ENCODE assay signal across 15 cellular contexts in genomic region chr10:42630537-42631134, GRCh38. TPM values are rescaled to one million over a fixed set of nuclear protein-coding genes. Genes with fewer than 3 reads are reported as not detected.
A peak's percentile ranks its signal among the peaks of the same experiment; 100 is the strongest.
DNase-seq lines count a peak whose midpoint lies in the region; TF ChIP-seq lines count a peak whose summit lies in the region.
"Had no signal": no experiment of that assay in that cellular context is flagged by ENCODE, and none has a peak within 500 bp of the region (broad histone marks: within the 10 kb centered on the region; RNA-seq: fewer than 3 reads in every experiment).

No MANE protein-coding gene starts in this region.

- H3K4me2 ChIP-seq in neural progenitor cell, result no peak overlapping the region
- H3K4me2 ChIP-seq: PC-9, smooth muscle cell had no signal

- no peak overlapping the region for H3K4me3 Mint-ChIP-seq in Calu3 (ENCODE audit: low read depth, unreplicated experiment)
- H3K4me3 Mint-ChIP-seq in activated CD4-positive, alpha-beta memory T cell treated with anti-CD3 and anti-CD28 coated beads for 36 hours, result no peak overlapping the region
- no peak overlapping the region for H3K4me3 Mint-ChIP-seq in neural progenitor cell
- H3K4me3 Mint-ChIP-seq: HFFc6 had no signal

- H3K4me1 Mint-ChIP-seq in Calu3 (ENCODE audit: low read depth, unreplicated experiment), result no peaks in the 10 kb centered on the region
- peaks cover 34% of the 10 kb centered on the region for H3K4me1 Mint-ChIP-seq in activated CD4-positive, alpha-beta memory T cell treated with anti-CD3 and anti-CD28 coated beads for 36 hours (ENCODE audit: low read depth)
- no peaks in the 10 kb centered on the region for H3K4me1 Mint-ChIP-seq in neural progenitor cell

- H3K27ac ChIP-seq in neural progenitor cell, result no peak overlapping the region
- H3K27ac ChIP-seq: cardiac muscle cell, PC-9 had no signal

- H3K27me3 ChIP-seq in neural progenitor cell, result no peaks in the 10 kb centered on the region
- H3K27me3 ChIP-seq: cardiac muscle cell had no signal

- no TSS peak for BruUV-seq in Calu3 (replicated peaks; lab: Mats Ljungman, UMichigan)

- H3K9me3 ChIP-seq in neural progenitor cell (ENCODE audit: low read depth), result no peaks in the 10 kb centered on the region

- no peak overlapping the region for H3K4me3 ChIP-seq in AG10803 (ENCODE audit: low read length)
- no peak overlapping the region for H3K4me3 ChIP-seq in neural progenitor cell
- H3K4me3 ChIP-seq: cardiac muscle cell, PC-9, smooth muscle cell had no signal

- H3K4me1 ChIP-seq in neural progenitor cell, result no peaks in the 10 kb centered on the region

- no peaks in the 10 kb centered on the region for H3K9me3 Mint-ChIP-seq in Calu3 (ENCODE audit: low read depth, unreplicated experiment)
- peaks cover 5% of the 10 kb centered on the region for H3K9me3 Mint-ChIP-seq in activated CD4-positive, alpha-beta memory T cell treated with anti-CD3 and anti-CD28 coated beads for 36 hours
- no peaks in the 10 kb centered on the region for H3K9me3 Mint-ChIP-seq in neural progenitor cell
- H3K9me3 Mint-ChIP-seq: HFFc6 had no signal

- CTCF ChIA-PET in Calu3 (lab: Charles Lee), result no interaction called here
- CTCF ChIA-PET in activated CD4-positive, alpha-beta memory T cell treated with anti-CD3 and anti-CD28 coated beads for 36 hours (lab: Charles Lee), result interaction anchor here (1.4 kb wide), 1 partner anchor 8 kb away, joined by 3 read pairs; no protein-coding TSS in a partner anchor

- DNase-seq in AG10803 (ENCODE audit: low read depth), result peak; percentile 4
- no peak for DNase-seq in Calu3
- no peak for DNase-seq in activated CD4-positive, alpha-beta memory T cell treated with anti-CD3 and anti-CD28 coated beads for 36 hours
- peak; percentile 22 for DNase-seq in kidney glomerular epithelial cell (lab: John Stamatoyannopoulos, UW)
- DNase-seq in cardiac septum (ENCODE audit: low spot score), result no peak
- no peak for DNase-seq in neural progenitor cell (ENCODE audit: low spot score)
- DNase-seq in globus pallidus (ENCODE audit: low spot score), result no peak
- DNase-seq in germinal center (ENCODE audit: low spot score), result no peak
- DNase-seq: DMS79 treated with DMSO at 0.1 percent for 48 hours, HFFc6, KBM-7, NCI-H524, PC-9 had no signal

- no peak overlapping the region for H2AFZ ChIP-seq in neural progenitor cell (replicated peaks)
- H2AFZ ChIP-seq: PC-9 had no signal

- no peak overlapping the region for H3K9ac ChIP-seq in neural progenitor cell

- intact Hi-C loops in Calu3 (cut with micrococcal nuclease; ENCODE audit: unreplicated experiment), result no loop called here
- intact Hi-C loops in activated CD4-positive, alpha-beta memory T cell treated with anti-CD3 and anti-CD28 coated beads for 36 hours (cut with micrococcal nuclease), result loop anchor here (10.0 kb wide), 3 partner anchors 494 to 944 kb away; partner anchors contain the start of gene ZNF239
- intact Hi-C loops in cardiac septum (cut with DNase I), result loop anchor here (10.0 kb wide), 1 partner anchor 154 kb away; the partner anchor contains the start of gene BMS1

- H3F3A ChIP-seq in neural progenitor cell (ENCODE audit: low read depth), result no peaks in the 10 kb centered on the region

- H3K36me3 ChIP-seq in neural progenitor cell, result peaks cover 25% of the 10 kb centered on the region

- no peaks in the 10 kb centered on the region for H4K20me1 ChIP-seq in neural progenitor cell (ENCODE audit: low read depth)

- peaks cover 21% of the 10 kb centered on the region for H3K79me2 ChIP-seq in neural progenitor cell (ENCODE audit: low read depth)

- H3K27me3 Mint-ChIP-seq in Calu3 (ENCODE audit: unreplicated experiment) (no peaks in the 10 kb centered on the region), neural progenitor cell (ENCODE audit: insufficient read depth, low read depth) (no peaks in the 10 kb centered on the region)
- no peaks in the 10 kb centered on the region for H3K27me3 Mint-ChIP-seq in activated CD4-positive, alpha-beta memory T cell treated with anti-CD3 and anti-CD28 coated beads for 36 hours

- H3K36me3 Mint-ChIP-seq in Calu3 (ENCODE audit: insufficient read depth, unreplicated experiment), result peaks cover 60% of the 10 kb centered on the region
- H3K36me3 Mint-ChIP-seq in activated CD4-positive, alpha-beta memory T cell treated with anti-CD3 and anti-CD28 coated beads for 36 hours, result peaks cover 54% of the 10 kb centered on the region
- peaks cover 33% of the 10 kb centered on the region for H3K36me3 Mint-ChIP-seq in neural progenitor cell

- POLR2A ChIA-PET in activated CD4-positive, alpha-beta memory T cell treated with anti-CD3 and anti-CD28 coated beads for 36 hours (lab: Charles Lee), result no interaction called here

- H3K27ac Mint-ChIP-seq in Calu3 (ENCODE audit: unreplicated experiment) (peak overlapping the region; percentile 24), neural progenitor cell (no peak overlapping the region)
- peak overlapping the region; percentile 71 for H3K27ac Mint-ChIP-seq in activated CD4-positive, alpha-beta memory T cell treated with anti-CD3 and anti-CD28 coated beads for 36 hours
- H3K27ac Mint-ChIP-seq: HFFc6 had no signal

- no peak for TF ChIP-seq CTCF in AG10803 (conservative IDR thresholded peaks at IDR 0.05; ENCODE audit: low read length)
- TF ChIP-seq CTCF in Calu3 (IDR thresholded peaks at IDR 0.05; ENCODE audit: unreplicated experiment), result no peak
- TF ChIP-seq CTCF in neural progenitor cell (IDR thresholded peaks at IDR 0.05), result no peak

RNA-seq across cellular contexts. Expression of gene ZNF33B, which starts 7.7 kb away (rescaled TPM):
- total RNA-seq in Calu3 (2022) (16.9 and 27.2 TPM in 2 replicates), cardiac septum (7.4 TPM), neural progenitor cell (ENCODE audit: low replicate concordance) (34.5 and 55.8 TPM in 2 replicates)
- 1 to 10 TPM; 6.4 to 7.3 TPM for total RNA-seq in activated CD4-positive, alpha-beta memory T cell treated with anti-CD3 and anti-CD28 coated beads for 36 hours

Comparison
In these comparisons a context has a peak if more than half of its experiments do, and no peak if none do; other contexts are left out.
1. DNase-seq: peak in AG10803 (single experiment) and kidney glomerular epithelial cell (single experiment); none in Calu3 (single experiment), activated CD4-positive, alpha-beta memory T cell treated with anti-CD3 and anti-CD28 coated beads for 36 hours (single experiment), cardiac septum (single experiment), neural progenitor cell (single experiment), globus pallidus (single experiment) and germinal center (single experiment).